ENCODE assay signal across 25 cellular contexts in genomic region chr9:68522126-68522525, GRCh38. TPM values are rescaled to one million over a fixed set of nuclear protein-coding genes. Genes with fewer than 3 reads are reported as not detected.
DNase-seq lines count a peak whose midpoint lies in the region; ATAC-seq and TF ChIP-seq lines count a peak whose summit lies in the region.
"Had no signal": no experiment of that assay in that cellular context is flagged by ENCODE, and none has a peak within 500 bp of the region (broad histone marks: within the 10 kb centered on the region; RNA-seq: fewer than 3 reads in every experiment).

No MANE protein-coding gene starts in this region.

- peak; percentile 44 for ATAC-seq in Right ventricle myocardium inferior
- peak; percentile 48 for ATAC-seq in gastroesophageal sphincter
- peak; percentile 34 for ATAC-seq in sciatic nerve
- ATAC-seq in HG03354 (IDR thresholded peaks at IDR 0.05; ENCODE audit: poor library complexity, severe bottlenecking, unreplicated experiment): no peak
- ATAC-seq: stimulated activated naive CD8-positive, alpha-beta T cell treated with anti-CD3 and anti-CD28 coated beads, Interleukin-15, amount 100 ng/mL, for 72 hours; T-helper 17 cell had no signal

- H3K27me3 ChIP-seq in gastroesophageal sphincter: no peaks in the 10 kb centered on the region
- H3K27me3 ChIP-seq: MG63, SJSA1, tibial artery had no signal

- no peak for TF ChIP-seq CTCF in gastroesophageal sphincter (IDR thresholded peaks at IDR 0.05)

- 53 to 73% methylated on average over 3 to 4 of the region's 4 CpGs for WGBS in gastroesophageal sphincter (ENCODE audit: low coverage in 1 of 2), 2 donors

- peak overlapping the region in 3 of 4 donors; percentile 49 to 87 (median 65) for H3K27ac ChIP-seq in gastroesophageal sphincter
- H3K27ac ChIP-seq: SJSA1, tibial artery had no signal

- peaks cover 0 to 10% (median 0%) of the 10 kb centered on the region in 3 donors for H3K9me3 ChIP-seq in gastroesophageal sphincter
- H3K9me3 ChIP-seq: MG63, SJSA1, tibial artery had no signal

- intact Hi-C loops in Right ventricle myocardium inferior (cut with DNase I): no loop called here
- intact Hi-C loops in cardiac septum (cut with DNase I): no loop called here
- intact Hi-C loops in sciatic nerve (cut with DNase I): no loop called here

- no peak for TF ChIP-seq POLR2A in gastroesophageal sphincter (IDR thresholded peaks at IDR 0.05)

- DNase-seq in Right ventricle myocardium inferior (ENCODE audit: missing footprints) (no peak), cardiac septum (ENCODE audit: low spot score) (no peak), NOMO-1 treated with dmso at 0.1 percent for 144 hours (lab: John Stamatoyannopoulos, UW; ENCODE audit: unreplicated experiment) (peak; percentile 49), sciatic nerve (ENCODE audit: low spot score) (no peak), NAMALWA (ENCODE audit: low spot score) (no peak)
- DNase-seq in activated CD4-positive, alpha-beta T cell treated with anti-CD3 and anti-CD28 coated beads for 4 hours: no peak
- DNase-seq: 8988T; activated CD4-positive, alpha-beta T cell treated with anti-CD3 and anti-CD28 coated beads, Interleukin-2, amount 50 U/mL, for 48 hours; activated effector memory CD4-positive, alpha-beta T cell treated with Interleukin-2 at 50 U/mL for 16 hours; EL; immature natural killer cell; MG63; NCI-H1694 treated with DMSO at 0.1 percent for 48 hours; NCI-H526 treated with DMSO at 0.1 percent for 48 hours; stimulated activated naive CD8-positive, alpha-beta T cell treated with anti-CD3 and anti-CD28 coated beads, Interleukin-15, amount 100 ng/mL, for 72 hours; T-helper 17 cell had no signal

- no peak for TF ChIP-seq EP300 in gastroesophageal sphincter (IDR thresholded peaks at IDR 0.05)

- H3K4me3 ChIP-seq in gastroesophageal sphincter: no peak overlapping the region
- H3K4me3 ChIP-seq: lung, MG63, SJSA1, tibial artery had no signal

- H3K4me1 ChIP-seq in gastroesophageal sphincter: peaks cover 0 to 10% (median 0%) of the 10 kb centered on the region in 3 donors
- H3K4me1 ChIP-seq: SJSA1 had no signal

- H3K36me3 ChIP-seq in gastroesophageal sphincter: peaks cover 0 to 46% of the 10 kb centered on the region in 2 donors
- H3K36me3 ChIP-seq: MG63, SJSA1 had no signal

RNA-seq across cellular contexts. Expression of gene TMEM252, which starts 18.6 kb away (rescaled TPM):
- not detected for total RNA-seq in Right ventricle myocardium inferior
- not detected for total RNA-seq in cardiac septum
- total RNA-seq in gastroesophageal sphincter: under 1 TPM in 1 of 4 donors, not detected in 3; 0.67 TPM
- total RNA-seq in sciatic nerve: not detected
- total RNA-seq: B cell, cerebellum, fibroblast of villous mesenchyme, lung, OCI-LY7, SJSA1, T-helper 17 cell had no signal
